9 cellular contexts compared by ENCODE assay signal in genomic region chr10:118052816-118053215, GRCh38.
"Had no signal": no experiment of that assay in that cellular context is flagged by ENCODE, and none has a peak within 500 bp of the region (broad histone marks: within the 10 kb centered on the region; RNA-seq: fewer than 3 reads in every experiment).

No MANE protein-coding gene starts in this region.

- H3K4me3 ChIP-seq: HAP-1 had no signal

- ATAC-seq: HCT116 had no signal

- DNase-seq: GOT3, H7, IMR-90, Karpas-422, KBM-7 had no signal

- H3K36me3 ChIP-seq: HAP-1 had no signal

- H3K9me3 ChIP-seq: HAP-1 had no signal

- H3K9ac ChIP-seq: KMS-11 had no signal

- H3K4me2 ChIP-seq: KMS-11 had no signal

- H3K4me1 ChIP-seq: HAP-1 had no signal

- H3K27ac ChIP-seq: HL-60, KMS-11 had no signal
